2 cellular contexts compared by ENCODE assay signal in the genomic region with DNA sequence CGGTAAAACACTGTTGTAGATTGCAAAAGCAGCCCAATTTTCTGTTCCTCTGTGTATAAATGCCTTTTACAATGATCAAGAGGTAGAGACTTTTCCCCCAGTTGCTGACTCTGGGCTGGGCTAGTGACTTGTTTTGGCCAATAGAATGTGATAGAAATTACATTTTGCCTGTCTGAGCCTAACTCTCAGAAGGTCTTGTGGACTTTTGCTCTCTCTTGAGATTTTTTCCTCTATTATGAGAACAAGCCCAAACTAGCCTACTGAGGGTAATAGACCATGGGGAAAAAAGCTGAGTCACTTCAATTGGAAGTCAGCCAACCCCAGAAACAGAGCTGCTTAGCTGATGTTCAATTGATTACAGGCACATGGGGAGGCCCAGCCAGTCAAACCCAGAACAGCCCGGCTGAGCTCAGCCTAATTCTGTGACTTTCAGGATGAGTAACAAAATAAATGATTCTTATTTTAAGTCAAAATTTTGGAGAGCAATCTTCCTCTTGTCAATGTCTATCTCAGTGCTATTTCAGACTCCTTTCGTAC.
A peak's percentile ranks its signal among the peaks of the same experiment; 100 is the strongest.
TF ChIP-seq lines count a peak whose summit lies in the region.

No MANE protein-coding gene starts in this region.

TF ChIP-seq in HEK293, 187 proteins besides CTCF, POLR2A, EP300 and RAD21 (continued from another document and continues in another):
- peak; percentile 40 for TF ChIP-seq ZNF518A (tag by site-specific recombination; conservative IDR thresholded peaks at IDR 0.05; ENCODE audit: low read depth)
- TF ChIP-seq FEZF1 (tag by site-specific recombination; IDR thresholded peaks at IDR 0.05) = no peak
- no peak for TF ChIP-seq ZNF580 (tag by site-specific recombination; IDR thresholded peaks at IDR 0.05)
- TF ChIP-seq ZNF121 (tag by site-specific recombination; IDR thresholded peaks at IDR 0.05) = no peak
- peak; percentile 68 for TF ChIP-seq ZNF366 (tag by site-specific recombination; conservative IDR thresholded peaks at IDR 0.05)
- no peak for TF ChIP-seq GLIS2 (tag by site-specific recombination; IDR thresholded peaks at IDR 0.05)
- peak; percentile 95 for TF ChIP-seq TRIM28 (IDR thresholded peaks at IDR 0.05; ENCODE audit: borderline replicate concordance, low read length)
- no peak for TF ChIP-seq ZNF341 (tag by site-specific recombination; IDR thresholded peaks at IDR 0.05; ENCODE audit: low read depth)
- no peak for TF ChIP-seq ZNF140 (tag by site-specific recombination; IDR thresholded peaks at IDR 0.05)
- TF ChIP-seq ZBTB17 (tag by site-specific recombination; IDR thresholded peaks at IDR 0.05) = peak; percentile 89
- TF ChIP-seq ZNF174 (tag by site-specific recombination; IDR thresholded peaks at IDR 0.05) = no peak
- TF ChIP-seq PRDM1 (tag by site-specific recombination; IDR thresholded peaks at IDR 0.05) = 0 out of 2 replicates have a peak, but pooled peaks have one; percentile 10
- peak; percentile 43; the same call in 1 of the 2 replicates for TF ChIP-seq ZBTB44 (tag by site-specific recombination; IDR thresholded peaks at IDR 0.05)
- TF ChIP-seq ZNF449 (tag by site-specific recombination; IDR thresholded peaks at IDR 0.05) = 0 out of 2 replicates have a peak, but pooled peaks have one; percentile 17

TF ChIP-seq in WTC11, 78 proteins besides CTCF, POLR2A, EP300 and RAD21 (continued from another document):
- no peak for TF ChIP-seq ZNF532 (CRISPR knock-in tag; IDR thresholded peaks at IDR 0.05; ENCODE audit: borderline replicate concordance)
- TF ChIP-seq, protein P1, sequence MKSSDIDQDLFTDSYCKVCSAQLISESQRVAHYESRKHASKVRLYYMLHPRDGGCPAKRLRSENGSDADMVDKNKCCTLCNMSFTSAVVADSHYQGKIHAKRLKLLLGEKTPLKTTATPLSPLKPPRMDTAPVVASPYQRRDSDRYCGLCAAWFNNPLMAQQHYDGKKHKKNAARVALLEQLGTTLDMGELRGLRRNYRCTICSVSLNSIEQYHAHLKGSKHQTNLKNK (CRISPR knock-in tag; IDR thresholded peaks at IDR 0.05) = no peak
- no peak for TF ChIP-seq TEAD1 (CRISPR knock-in tag; IDR thresholded peaks at IDR 0.05)
- no peak for TF ChIP-seq GABPB1 (CRISPR knock-in tag; IDR thresholded peaks at IDR 0.05)
- no peak for TF ChIP-seq ATF2 (CRISPR knock-in tag; IDR thresholded peaks at IDR 0.05; ENCODE audit: borderline replicate concordance, low read depth)
- no peak for TF ChIP-seq ATF6 (CRISPR knock-in tag; IDR thresholded peaks at IDR 0.05)
- no peak for TF ChIP-seq JUN (CRISPR knock-in tag; IDR thresholded peaks at IDR 0.05)
